Comparison of ENCODE assay signal across 25 cellular contexts in the genomic region with DNA sequence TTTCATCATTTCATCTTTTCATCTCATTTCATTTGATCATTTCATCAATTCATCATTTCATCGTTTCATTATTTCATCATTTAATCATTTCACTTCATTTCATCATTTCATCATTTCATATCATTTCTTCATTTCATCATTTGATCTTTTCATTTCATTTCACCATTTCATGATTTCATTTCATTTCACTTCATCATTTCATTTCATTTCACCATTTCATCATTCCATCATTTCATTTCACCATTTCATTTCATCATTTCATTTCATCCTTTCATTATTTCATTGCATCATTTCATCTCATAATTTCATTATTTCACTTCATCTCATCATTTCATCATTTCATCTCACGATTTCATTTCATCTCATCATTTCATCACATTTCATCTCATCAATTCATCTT.
A peak's percentile ranks its signal among the peaks of the same experiment; 100 is the strongest.
DNase-seq lines count a peak whose midpoint lies in the region; ATAC-seq, FAIRE-seq and TF ChIP-seq lines count a peak whose summit lies in the region.
"Had no signal": no experiment of that assay in that cellular context is flagged by ENCODE, and none has a peak within 500 bp of the region (broad histone marks: within the 10 kb centered on the region; RNA-seq: fewer than 3 reads in every experiment).

No MANE protein-coding gene starts in this region.

- TF ChIP-seq POLR2A in HepG2 (IDR thresholded peaks at IDR 0.05; ENCODE audit: insufficient read depth in 1 of 2, low read depth in 2 of 2, low read length in 2 of 2) (no peak), right lobe of liver (IDR thresholded peaks at IDR 0.05) (no peak), GM12878 (IDR thresholded peaks at IDR 0.05; ENCODE audit: low read depth, low read length) (no peak)

- H3K27ac ChIP-seq in HepG2 (ENCODE audit: extremely low read length, insufficient read depth, low read length) (no peak overlapping the region), right lobe of liver (no peak overlapping the region), GM12878 (ENCODE audit: control insufficient read depth, insufficient read depth) (no peak overlapping the region), coronary artery (no peak overlapping the region)
- H3K27ac ChIP-seq: 22Rv1, BLaER1 had no signal

- H3K79me2 ChIP-seq in HepG2 (ENCODE audit: insufficient read depth, low read length) (no peaks in the 10 kb centered on the region), GM12878 (ENCODE audit: control insufficient read depth, insufficient read depth, low read length) (no peaks in the 10 kb centered on the region)

- under 1% methylated on average over 2 of the region's 2 CpGs for WGBS in HepG2 (ENCODE audit: low lambda C conversion rate)
- WGBS in right lobe of liver (ENCODE audit: insufficient coverage, low coverage, low lambda C conversion rate, missing lambda C conversion rate), result 61% methylated on average over 2 of the region's 2 CpGs
- 0% methylated on average over 2 of the region's 2 CpGs for WGBS in GM12878 (ENCODE audit: insufficient coverage, insufficient replicate concordance, low lambda C conversion rate, missing lambda C conversion rate)

- BruUV-seq in HepG2 (replicated peaks; lab: Mats Ljungman, UMichigan) (no TSS peak), GM12878 (replicated peaks; lab: Mats Ljungman, UMichigan) (no TSS peak)

- H2AFZ ChIP-seq in HepG2 (ENCODE audit: low read length) (no peak overlapping the region), GM12878 (ENCODE audit: control insufficient read depth, low read depth, low read length) (no peak overlapping the region)

- H3K4me1 ChIP-seq in HepG2 (ENCODE audit: insufficient read depth, low read length) (0 out of 2 replicates have a peak, but pooled peaks cover 4% of the 10 kb centered on the region), right lobe of liver (peaks cover 0 to 7% (median 0%) of the 10 kb centered on the region in 4 donors), GM12878 (ENCODE audit: control insufficient read depth, insufficient read depth, low read length) (no peaks in the 10 kb centered on the region)
- H3K4me1 ChIP-seq: BE2C had no signal

- H3K9ac ChIP-seq in HepG2 (ENCODE audit: insufficient read depth, low read depth, low read length), result no peak overlapping the region
- H3K9ac ChIP-seq in GM12878 (ENCODE audit: control insufficient read depth, insufficient read depth, low read length), result no peak overlapping the region
- H3K9ac ChIP-seq: BLaER1 had no signal

- H3K4me2 ChIP-seq in HepG2 (ENCODE audit: low read depth, low read length), result no peak overlapping the region
- no peak overlapping the region for H3K4me2 ChIP-seq in GM12878 (ENCODE audit: control insufficient read depth, insufficient read depth)
- H3K4me2 ChIP-seq: BLaER1 had no signal

- no peak overlapping the region for H3K4me3 ChIP-seq in HepG2 (replicated peaks in 1 of 3; ENCODE audit: insufficient read depth in 1 of 3, low read depth in 2 of 3, low read length in 3 of 3)
- H3K4me3 ChIP-seq in right lobe of liver, result no peak overlapping the region
- no peak overlapping the region for H3K4me3 ChIP-seq in GM12878
- no peak overlapping the region for H3K4me3 ChIP-seq in coronary artery
- H3K4me3 ChIP-seq: BLaER1 had no signal

- TF ChIP-seq RAD21 in HepG2 (CRISPR knock-in tag; IDR thresholded peaks at IDR 0.05), result no peak
- TF ChIP-seq RAD21 in GM12878 (IDR thresholded peaks at IDR 0.05; ENCODE audit: insufficient read depth, low read depth, low read length), result no peak

- TF ChIP-seq EP300 in HepG2 (IDR thresholded peaks at IDR 0.05; ENCODE audit: low read depth in 2 of 2, low read length in 2 of 2) (no peak), HepG2 (CRISPR knock-in tag; IDR thresholded peaks at IDR 0.05; ENCODE audit: borderline replicate concordance) (no peak), GM12878 (IDR thresholded peaks at IDR 0.05; ENCODE audit: borderline replicate concordance in 1 of 2, control insufficient read depth in 1 of 2, low read depth in 2 of 2, low read length in 2 of 2) (no peak)

- H3K27me3 ChIP-seq in HepG2 (ENCODE audit: control insufficient read depth in 1 of 2, insufficient read depth in 2 of 2, low read length in 2 of 2), result peaks cover 0 to 20% of the 10 kb centered on the region in 2 experiments; a peak in 3 of 5 replicates
- H3K27me3 ChIP-seq in right lobe of liver, result no peaks in the 10 kb centered on the region
- H3K27me3 ChIP-seq in GM12878 (replicated peaks in 1 of 2; ENCODE audit: control insufficient read depth in 2 of 2, insufficient read depth in 2 of 2, low read length in 1 of 2), result peaks cover 0 to 8% of the 10 kb centered on the region in 2 experiments; a peak in 3 of 4 replicates

- ATAC-seq in HepG2, result no peak
- ATAC-seq in right lobe of liver, result no peak
- ATAC-seq in GM12878, result no peak
- no peak for ATAC-seq in GM21367 (IDR thresholded peaks at IDR 0.05; ENCODE audit: unreplicated experiment)

- FAIRE-seq in HepG2 (lab: Jason Lieb, UNC) (no peak), GM12878 (lab: Jason Lieb, UNC) (no peak), frontal cortex (lab: Jason Lieb, UNC) (peak; percentile 24)
- FAIRE-seq: GM12891, GM19239 had no signal

- POLR2A ChIA-PET in HepG2 (lab: Yijun Ruan, JAX) (no interaction called here), GM12878 (lab: Charles Lee) (no interaction called here)

- H3K36me3 ChIP-seq in HepG2 (replicated peaks in 1 of 2; ENCODE audit: control insufficient read depth in 1 of 2, insufficient read depth in 2 of 2, low read length in 2 of 2), result no peaks in the 10 kb centered on the region
- H3K36me3 ChIP-seq in right lobe of liver, result no peaks in the 10 kb centered on the region
- no peaks in the 10 kb centered on the region for H3K36me3 ChIP-seq in GM12878 (ENCODE audit: control insufficient read depth in 2 of 2, insufficient read depth in 2 of 2, low read length in 1 of 2)
- H3K36me3 ChIP-seq: BE2C, BLaER1 had no signal

- no peak for TF ChIP-seq CTCF in HepG2 (CRISPR knock-in tag; IDR thresholded peaks at IDR 0.05)
- no peak for TF ChIP-seq CTCF in right lobe of liver (IDR thresholded peaks at IDR 0.05)
- TF ChIP-seq CTCF in GM12878 (IDR thresholded peaks at IDR 0.05 in 2 of 3, conservative IDR thresholded peaks at IDR 0.05 in 1 of 3; ENCODE audit: control insufficient read depth in 2 of 3, extremely low read depth in 1 of 3, insufficient read depth in 1 of 3, low read depth in 3 of 3, low read length in 3 of 3), result no peak
- TF ChIP-seq CTCF in coronary artery (IDR thresholded peaks at IDR 0.05), result no peak

- intact Hi-C loops in HepG2 (cut with micrococcal nuclease; ENCODE audit: unreplicated experiment) (no loop called here), right lobe of liver (cut with DNase I) (no loop called here), GM12878 (cut with micrococcal nuclease; ENCODE audit: unreplicated experiment) (no loop called here)

- in situ Hi-C loops in HepG2 (cut with HindIII; ENCODE audit: extremely low pct_ligation_motif_present, low pct_unique_long_range_greater_than_20kb) (no loop called here), GM12878 (cut with MboI) (no loop called here)

- no peaks in the 10 kb centered on the region for H3K9me3 ChIP-seq in HepG2 (ENCODE audit: low read length)
- H3K9me3 ChIP-seq in right lobe of liver, result no peaks in the 10 kb centered on the region
- no peaks in the 10 kb centered on the region for H3K9me3 ChIP-seq in GM12878 (replicated peaks; ENCODE audit: control insufficient read depth, insufficient read depth, low read length)
- H3K9me3 ChIP-seq: BE2C, BLaER1 had no signal

- DNase-seq in HepG2 (ENCODE audit: low spot score), result no peak
- no peak for DNase-seq in right lobe of liver
- DNase-seq in GM12878 (ENCODE audit: low read depth, low spot score), result no peak
- DNase-seq in frontal cortex (ENCODE audit: low spot score in 2 of 2), result no peak
- DNase-seq in NCI-H2227 (lab: John Stamatoyannopoulos, UW; ENCODE audit: unreplicated experiment), result no peak
- no peak for DNase-seq in coronary artery (ENCODE audit: low spot score)
- DNase-seq: ACHN; BE2C; C1 segment of cervical spinal cord; CD4-positive, alpha-beta memory T cell; CD4-positive, CD25-positive, alpha-beta regulatory T cell; CD8-positive, alpha-beta memory T cell; COR-L47; DMS 273 treated with DMSO at 0.1 percent for 48 hours; DMS153; DMS53; DMS79; DND-41; EL; GDM1 had no signal

- CTCF ChIA-PET in HepG2 (lab: Yijun Ruan, JAX; ENCODE audit: low intra/inter-chr PET ratio, low total read pairs) (no interaction called here), GM12878 (lab: Yijun Ruan, JAX) (no interaction called here)

- RAD21 ChIA-PET in GM12878 (lab: Charles Lee; ENCODE audit: unreplicated experiment), result no interaction called here

- no peaks in the 10 kb centered on the region for H4K20me1 ChIP-seq in HepG2 (ENCODE audit: insufficient read depth, low read length)
- H4K20me1 ChIP-seq in GM12878 (ENCODE audit: control insufficient read depth, insufficient read depth), result no peaks in the 10 kb centered on the region

- SMC1A ChIA-PET in GM12878 (lab: Charles Lee; ENCODE audit: uncharacterized antibody, unreplicated experiment), result no interaction called here

TF ChIP-seq in HepG2, 621 proteins besides CTCF, POLR2A, EP300 and RAD21:
- no peak for TF ChIP-seq ZMYM2 (CRISPR knock-in tag; IDR thresholded peaks at IDR 0.05)
- peak; percentile 31; the same call in 1 of the 2 replicates for TF ChIP-seq CEBPB (IDR thresholded peaks at IDR 0.05; ENCODE audit: borderline replicate concordance, low read depth, low read length)
- TF ChIP-seq, protein P1, sequence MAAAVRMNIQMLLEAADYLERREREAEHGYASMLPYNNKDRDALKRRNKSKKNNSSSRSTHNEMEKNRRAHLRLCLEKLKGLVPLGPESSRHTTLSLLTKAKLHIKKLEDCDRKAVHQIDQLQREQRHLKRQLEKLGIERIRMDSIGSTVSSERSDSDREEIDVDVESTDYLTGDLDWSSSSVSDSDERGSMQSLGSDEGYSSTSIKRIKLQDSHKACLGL (CRISPR knock-in tag; IDR thresholded peaks at IDR 0.05), result no peak
- peak; percentile 63; the same call in 1 of the 2 replicates for TF ChIP-seq ZNF24 (IDR thresholded peaks at IDR 0.05)
- peak; percentile 78 for TF ChIP-seq ATF7 (IDR thresholded peaks at IDR 0.05)
- TF ChIP-seq ATF7 (CRISPR knock-in tag; IDR thresholded peaks at IDR 0.05), result no peak

TF ChIP-seq in GM12878, 131 proteins besides CTCF, POLR2A, EP300 and RAD21:
- TF ChIP-seq NFYA (IDR thresholded peaks at IDR 0.05; ENCODE audit: borderline replicate concordance, low read depth, low read length), result no peak
- TF ChIP-seq ZNF24 (IDR thresholded peaks at IDR 0.05), result peak; percentile 88
- TF ChIP-seq NFXL1 (IDR thresholded peaks at IDR 0.05; ENCODE audit: borderline replicate concordance), result no peak
